Comparison of ENCODE assay signal across 9 cellular contexts in genomic region chr12:12720052-12720451, GRCh38. TPM values are rescaled to one million over a fixed set of nuclear protein-coding genes. Genes with fewer than 3 reads are reported as not detected.
DNase-seq lines count a peak whose midpoint lies in the region; ATAC-seq and TF ChIP-seq lines count a peak whose summit lies in the region.
"Had no signal": no experiment of that assay in that cellular context is flagged by ENCODE, and none has a peak within 500 bp of the region (broad histone marks: within the 10 kb centered on the region; RNA-seq: fewer than 3 reads in every experiment).

No MANE protein-coding gene starts in this region.

- H3K27ac ChIP-seq in CD4-positive, alpha-beta memory T cell (ENCODE audit: low read depth, low read length): peak overlapping the region; percentile 95
- peak overlapping the region; percentile 86 for H3K27ac ChIP-seq in mammary epithelial cell (ENCODE audit: insufficient read depth, low read depth, low read length)

- no peaks in the 10 kb centered on the region for H4K20me1 ChIP-seq in mammary epithelial cell (ENCODE audit: insufficient read depth, low read length)

- no peak for ATAC-seq in natural killer cell treated with Interleukin-12 subunit alpha and Interleukin-12 subunit beta and Interleukin-15 and Interleukin-18, amount 100 ng/mL, for 72 hours

- CTCF ChIA-PET in CD4-positive, alpha-beta memory T cell (lab: Charles Lee; ENCODE audit: partially characterized antibody): interaction anchor here (1.0 to 3.1 kb wide), 3 partner anchors 10 to 362 kb away, joined by 3 to 34 read pairs (median 3); no protein-coding TSS in a partner anchor
- CTCF ChIA-PET in mammary epithelial cell (lab: Charles Lee; ENCODE audit: low non-redundant PET): interaction anchor here (0.6 kb wide), 1 partner anchor 17 kb away, joined by 4 read pairs; no protein-coding TSS in a partner anchor

- peak overlapping the region; percentile 90 for H3K4me2 ChIP-seq in mammary epithelial cell (ENCODE audit: insufficient read depth, low read depth, low read length)

- H3K4me1 ChIP-seq in CD4-positive, alpha-beta memory T cell (ENCODE audit: insufficient read depth, low read length): peaks cover 31% of the 10 kb centered on the region
- H3K4me1 ChIP-seq in mammary epithelial cell (ENCODE audit: insufficient read depth, low read length): peaks cover 48% of the 10 kb centered on the region

- no peaks in the 10 kb centered on the region for H3K9me3 ChIP-seq in CD4-positive, alpha-beta memory T cell (ENCODE audit: control insufficient read depth in 1 of 2, low read length in 2 of 2)
- no peaks in the 10 kb centered on the region for H3K9me3 ChIP-seq in mammary epithelial cell (replicated peaks; ENCODE audit: insufficient read depth, low read length)

- H3K4me3 ChIP-seq in CD4-positive, alpha-beta memory T cell (ENCODE audit: low read length in 2 of 2): peak overlapping the region; percentile 94 to 99
- H3K4me3 ChIP-seq in mammary epithelial cell (replicated peaks in 1 of 3; ENCODE audit: insufficient read depth in 1 of 3, low read depth in 2 of 3, low read length in 3 of 3): peak overlapping the region; percentile 92 to 95 (median 95)

- H2AFZ ChIP-seq in mammary epithelial cell (ENCODE audit: low read depth, low read length): no peak overlapping the region

- peak overlapping the region; percentile 97 for H3K9ac ChIP-seq in mammary epithelial cell (ENCODE audit: insufficient read depth, low read length)

- peak in 1 of 5 donors; percentile 15 for DNase-seq in CD4-positive, alpha-beta memory T cell
- peak; percentile 33 for DNase-seq in M059J (ENCODE audit: low read depth)
- peak; percentile 65 for DNase-seq in mammary epithelial cell
- DNase-seq in natural killer cell treated with Interleukin-12 subunit alpha and Interleukin-12 subunit beta and Interleukin-15 and Interleukin-18, amount 100 ng/mL, for 72 hours (ENCODE audit: low spot score): no peak
- no peak for DNase-seq in DMS53 (lab: John Stamatoyannopoulos, UW)
- no peak for DNase-seq in retina
- DNase-seq in NCI-H82 (lab: John Stamatoyannopoulos, UW): no peak
- DNase-seq in OCI-M2 (lab: John Stamatoyannopoulos, UW; ENCODE audit: unreplicated experiment): no peak

- no peaks in the 10 kb centered on the region for H3K27me3 Mint-ChIP-seq in CD4-positive, alpha-beta memory T cell
- no peaks in the 10 kb centered on the region for H3K27me3 Mint-ChIP-seq in natural killer cell treated with Interleukin-12 subunit alpha and Interleukin-12 subunit beta and Interleukin-15 and Interleukin-18, amount 100 ng/mL, for 72 hours

- H3K36me3 Mint-ChIP-seq in CD4-positive, alpha-beta memory T cell: peaks cover 44 to 68% of the 10 kb centered on the region in 2 donors
- peaks cover 30% of the 10 kb centered on the region for H3K36me3 Mint-ChIP-seq in natural killer cell treated with Interleukin-12 subunit alpha and Interleukin-12 subunit beta and Interleukin-15 and Interleukin-18, amount 100 ng/mL, for 72 hours

- peaks cover 35% of the 10 kb centered on the region for H3K36me3 ChIP-seq in CD4-positive, alpha-beta memory T cell (ENCODE audit: insufficient read depth, low read length)
- peaks cover 3% of the 10 kb centered on the region for H3K36me3 ChIP-seq in mammary epithelial cell (ENCODE audit: insufficient read depth, low read length)

- in situ Hi-C loops in mammary epithelial cell (cut with MboI; ENCODE audit: low sequenced_read_pairs in 2 of 2): loop anchor here in 1 of 2 donors (25.0 kb wide), 1 partner anchor 1158 kb away; no protein-coding TSS in a partner anchor

- dilution Hi-C loops in mammary epithelial cell (cut with HindIII; ENCODE audit: low sequenced_read_pairs): no loop called here

- H3K79me2 ChIP-seq in mammary epithelial cell (ENCODE audit: insufficient read depth, low read length): peaks cover 68% of the 10 kb centered on the region

- H3K27ac Mint-ChIP-seq in CD4-positive, alpha-beta memory T cell: peak overlapping the region; percentile 82 to 99 (median 97)
- peak overlapping the region; percentile 90 to 96 for H3K27ac Mint-ChIP-seq in natural killer cell treated with Interleukin-12 subunit alpha and Interleukin-12 subunit beta and Interleukin-15 and Interleukin-18, amount 100 ng/mL, for 72 hours

- H3K4me3 Mint-ChIP-seq in CD4-positive, alpha-beta memory T cell: peak overlapping the region; percentile 96 to 100 (median 98)
- peak overlapping the region; percentile 99 for H3K4me3 Mint-ChIP-seq in natural killer cell treated with Interleukin-12 subunit alpha and Interleukin-12 subunit beta and Interleukin-15 and Interleukin-18, amount 100 ng/mL, for 72 hours

- POLR2A ChIA-PET in CD4-positive, alpha-beta memory T cell (lab: Charles Lee; ENCODE audit: partially characterized antibody): interaction anchor here (0.6 to 19.2 kb wide), 17 partner anchors 11 to 1070 kb away, joined by 3 to 1446 read pairs (median 18); partner anchors contain the start of genes BORCS5, CDKN1B, CREBL2 and GPR19

- 35% methylated on average over 4 of the region's 4 CpGs for WGBS in mammary epithelial cell (ENCODE audit: low coverage, missing lambda C conversion rate)

- H3K27me3 ChIP-seq in CD4-positive, alpha-beta memory T cell (ENCODE audit: insufficient read depth, low read length): no peaks in the 10 kb centered on the region
- H3K27me3 ChIP-seq in mammary epithelial cell (ENCODE audit: insufficient read depth, low read length): no peaks in the 10 kb centered on the region

- no TSS peak for BruUV-seq in mammary epithelial cell (replicated peaks; lab: Mats Ljungman, UMichigan)

- intact Hi-C loops in CD4-positive, alpha-beta memory T cell (cut with micrococcal nuclease): loop anchor here (10.0 kb wide), 1 partner anchor 1665 kb away; no protein-coding TSS in a partner anchor
- intact Hi-C loops in mammary epithelial cell (cut with micrococcal nuclease): no loop called here

- peaks cover 21 to 46% (median 23%) of the 10 kb centered on the region in 4 donors for H3K4me1 Mint-ChIP-seq in CD4-positive, alpha-beta memory T cell
- H3K4me1 Mint-ChIP-seq in natural killer cell treated with Interleukin-12 subunit alpha and Interleukin-12 subunit beta and Interleukin-15 and Interleukin-18, amount 100 ng/mL, for 72 hours (ENCODE audit: low read depth in 2 of 2): peaks cover 48 to 55% of the 10 kb centered on the region in 2 donors

- H3K9me3 Mint-ChIP-seq in CD4-positive, alpha-beta memory T cell: peaks cover 0 to 5% (median 0%) of the 10 kb centered on the region in 8 donors
- H3K9me3 Mint-ChIP-seq in natural killer cell treated with Interleukin-12 subunit alpha and Interleukin-12 subunit beta and Interleukin-15 and Interleukin-18, amount 100 ng/mL, for 72 hours: no peaks in the 10 kb centered on the region
- H3K9me3 Mint-ChIP-seq: mesothelial cell of epicardium had no signal

- TF ChIP-seq CTCF in mammary epithelial cell (conservative IDR thresholded peaks at IDR 0.05 in 1 of 2, IDR thresholded peaks at IDR 0.05 in 1 of 2; ENCODE audit: extremely low read depth in 1 of 2, insufficient read depth in 1 of 2, low read depth in 1 of 2, low read length in 2 of 2): no peak

RNA-seq across cellular contexts. Expression of gene CDKN1B, which starts 2.9 kb away (rescaled TPM):
- total RNA-seq in CD4-positive, alpha-beta memory T cell: 100 to 1,000 TPM; 232 to 238 TPM
- polyA plus RNA-seq in CD4-positive, alpha-beta memory T cell: 10 to 100 TPM; 12.5 to 14.5 TPM
- 34.8 and 48.4 TPM in 2 replicates for total RNA-seq in M059J (2014; rRNA removed; shearing (Covaris generic))
- total RNA-seq in mammary epithelial cell: 10 to 100 TPM; 13.3 to 23.0 TPM
- polyA plus RNA-seq in mammary epithelial cell: 4.7 TPM
- 9.5 TPM for polyA minus RNA-seq in mammary epithelial cell
- 10 to 100 TPM; 24.6 to 38.1 TPM for total RNA-seq in natural killer cell treated with Interleukin-12 subunit alpha and Interleukin-12 subunit beta and Interleukin-15 and Interleukin-18, amount 100 ng/mL, for 72 hours

RNA-seq across cellular contexts. Expression of gene GPR19, which starts 24.1 kb away (rescaled TPM):
- 1 to 10 TPM; 3.4 to 4.4 TPM for total RNA-seq in CD4-positive, alpha-beta memory T cell
- 1 to 10 TPM in 1 of 2 donors, under 1 TPM in 1; 0.55 to 1.2 TPM for polyA plus RNA-seq in CD4-positive, alpha-beta memory T cell
- 5.2 and 7.1 TPM in 2 replicates for total RNA-seq in M059J (2014; rRNA removed; shearing (Covaris generic))
- 1 to 10 TPM in 1 of 2 donors, not detected in 1; 1.7 TPM for total RNA-seq in mammary epithelial cell
- polyA plus RNA-seq in mammary epithelial cell: 0.74 TPM
- polyA minus RNA-seq in mammary epithelial cell: not detected
- 1 to 10 TPM; 6.4 to 9.9 TPM for total RNA-seq in natural killer cell treated with Interleukin-12 subunit alpha and Interleukin-12 subunit beta and Interleukin-15 and Interleukin-18, amount 100 ng/mL, for 72 hours

Comparison
In these comparisons a context has a peak if more than half of its experiments do, and no peak if none do; other contexts are left out.
1. DNase-seq: peak in M059J (single experiment) and mammary epithelial cell (single experiment); none in natural killer cell treated with Interleukin-12 subunit alpha and Interleukin-12 subunit beta and Interleukin-15 and Interleukin-18, amount 100 ng/mL, for 72 hours (single experiment), DMS53 (single experiment), retina (single experiment), NCI-H82 (single experiment) and OCI-M2 (single experiment).